In genomic region chr4:43709443-43709842, GRCh38 we compare ENCODE assay signal across 15 cellular contexts.
"Had no signal": no experiment of that assay in that cellular context is flagged by ENCODE, and none has a peak within 500 bp of the region (broad histone marks: within the 10 kb centered on the region; RNA-seq: fewer than 3 reads in every experiment).

No MANE protein-coding gene starts in this region.

- H3K27me3 ChIP-seq: right lobe of liver, suprapubic skin had no signal

- H3K4me1 Mint-ChIP-seq: activated CD4-positive, alpha-beta memory T cell treated with anti-CD3 and anti-CD28 coated beads, Interleukin-2, amount 10 ng/mL, durations not matched to agents 7 days and 5 days; neural crest cell; WTC11 had no signal

- H3K4me2 ChIP-seq: smooth muscle cell had no signal

- ATAC-seq: esophagus mucosa, psoas muscle, right lobe of liver, WTC11 had no signal

- DNase-seq: activated CD4-positive, alpha-beta memory T cell treated with anti-CD3 and anti-CD28 coated beads, Interleukin-2, amount 10 ng/mL, durations not matched to agents 7 days and 5 days; activated CD4-positive, alpha-beta T cell treated with anti-CD3 and anti-CD28 coated beads for 4 hours; activated effector memory CD4-positive, alpha-beta T cell treated with Interleukin-2 at 50 U/mL for 16 hours; activated naive CD4-positive, alpha-beta T cell treated with anti-CD3 and anti-CD28 coated beads, Interleukin-2, amount 50 U/mL, for 16 hours; activated T-cell treated with anti-CD3 and anti-CD28 coated beads, Interleukin-2, amount 50 U/mL, for 24 hours; midbrain; psoas muscle; right lobe of liver had no signal

- H3K4me1 ChIP-seq: psoas muscle, right lobe of liver, suprapubic skin had no signal

- H3K4me3 ChIP-seq: lung, psoas muscle, right lobe of liver, smooth muscle cell, suprapubic skin had no signal

- H3K36me3 ChIP-seq: right lobe of liver, suprapubic skin had no signal

- H3K27me3 Mint-ChIP-seq: activated CD4-positive, alpha-beta memory T cell treated with anti-CD3 and anti-CD28 coated beads, Interleukin-2, amount 10 ng/mL, durations not matched to agents 7 days and 5 days; activated T-cell treated with anti-CD3 and anti-CD28 coated beads, Interleukin-2, amount 50 U/mL, for 24 hours; stimulated activated naive CD8-positive, alpha-beta T cell treated with anti-CD3 and anti-CD28 coated beads, Interleukin-15, Interleukin-2, amounts not matched to agents 100 ng/mL and 50 ng/mL, for 24 hours had no signal

- H3K9me3 ChIP-seq: psoas muscle had no signal

- H3K4me3 Mint-ChIP-seq: activated CD4-positive, alpha-beta memory T cell treated with anti-CD3 and anti-CD28 coated beads, Interleukin-2, amount 10 ng/mL, durations not matched to agents 7 days and 5 days; activated T-cell treated with anti-CD3 and anti-CD28 coated beads, Interleukin-2, amount 50 U/mL, for 24 hours; neural crest cell; stimulated activated naive CD8-positive, alpha-beta T cell treated with anti-CD3 and anti-CD28 coated beads, Interleukin-15, Interleukin-2, amounts not matched to agents 100 ng/mL and 50 ng/mL, for 24 hours; WTC11 had no signal

- H3K27ac ChIP-seq: psoas muscle, right lobe of liver, suprapubic skin had no signal

- H3K27ac Mint-ChIP-seq: activated CD4-positive, alpha-beta memory T cell treated with anti-CD3 and anti-CD28 coated beads, Interleukin-2, amount 10 ng/mL, durations not matched to agents 7 days and 5 days; activated T-cell treated with anti-CD3 and anti-CD28 coated beads, Interleukin-2, amount 50 U/mL, for 24 hours; stimulated activated naive CD8-positive, alpha-beta T cell treated with anti-CD3 and anti-CD28 coated beads, Interleukin-15, Interleukin-2, amounts not matched to agents 100 ng/mL and 50 ng/mL, for 24 hours; WTC11 had no signal
